ENCODE assay signal across 1 cellular context in genomic region chr6:39891353-39891752, GRCh38.
TF ChIP-seq lines count a peak whose summit lies in the region.

No MANE protein-coding gene starts in this region.

TF ChIP-seq in IMR-90, 13 proteins besides CTCF, POLR2A, EP300 and RAD21:
- TF ChIP-seq NFE2L2 (IDR thresholded peaks at IDR 0.05; ENCODE audit: low read depth, low read length), result no peak
- no peak for TF ChIP-seq ELK1 (IDR thresholded peaks at IDR 0.05; ENCODE audit: borderline replicate concordance, low read depth, low read length)
- TF ChIP-seq, protein P1, sequence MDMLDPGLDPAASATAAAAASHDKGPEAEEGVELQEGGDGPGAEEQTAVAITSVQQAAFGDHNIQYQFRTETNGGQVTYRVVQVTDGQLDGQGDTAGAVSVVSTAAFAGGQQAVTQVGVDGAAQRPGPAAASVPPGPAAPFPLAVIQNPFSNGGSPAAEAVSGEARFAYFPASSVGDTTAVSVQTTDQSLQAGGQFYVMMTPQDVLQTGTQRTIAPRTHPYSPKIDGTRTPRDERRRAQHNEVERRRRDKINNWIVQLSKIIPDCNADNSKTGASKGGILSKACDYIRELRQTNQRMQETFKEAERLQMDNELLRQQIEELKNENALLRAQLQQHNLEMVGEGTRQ (IDR thresholded peaks at IDR 0.05; ENCODE audit: low read depth, low read length), result no peak
- no peak for TF ChIP-seq BHLHE40 (IDR thresholded peaks at IDR 0.05; ENCODE audit: low read depth, low read length)
- no peak for TF ChIP-seq MAFK (IDR thresholded peaks at IDR 0.05; ENCODE audit: low read depth, low read length)
- TF ChIP-seq CEBPB (IDR thresholded peaks at IDR 0.05; ENCODE audit: low read depth, low read length), result no peak
- TF ChIP-seq FOS (IDR thresholded peaks at IDR 0.05; ENCODE audit: low read depth, low read length), result no peak
- no peak for TF ChIP-seq RCOR1 (IDR thresholded peaks at IDR 0.05; ENCODE audit: insufficient replicate concordance, low read length)
